ENCODE assay signal across 11 cellular contexts in the genomic region with DNA sequence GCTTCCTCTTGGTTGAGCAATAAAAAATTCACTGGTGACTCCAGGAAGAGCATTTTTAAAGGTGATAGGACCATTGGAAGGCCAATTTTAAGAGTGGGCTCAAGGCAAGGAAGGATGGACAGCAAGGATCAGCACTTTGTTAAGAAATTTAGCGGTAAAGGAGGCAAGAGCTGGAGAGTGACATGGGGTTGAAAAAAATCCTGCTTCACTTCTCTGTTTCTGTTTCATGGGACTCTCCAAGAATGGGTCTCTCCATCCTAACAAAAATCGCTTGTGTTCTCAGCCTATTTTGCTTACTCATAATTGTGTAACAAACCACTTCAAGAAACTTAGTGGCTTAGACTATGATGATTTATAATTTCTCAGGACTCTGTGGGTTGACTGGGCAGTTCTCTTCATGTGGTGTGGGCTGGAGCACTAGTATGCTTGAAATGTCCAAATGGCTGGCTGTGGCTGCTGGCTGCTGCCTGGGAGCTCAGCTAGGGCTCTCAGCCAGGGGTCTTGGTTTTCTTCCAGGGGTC. TPM values are rescaled to one million over a fixed set of nuclear protein-coding genes. Genes with fewer than 3 reads are reported as not detected.
DNase-seq lines count a peak whose midpoint lies in the region; FAIRE-seq and TF ChIP-seq lines count a peak whose summit lies in the region.
"Had no signal": no experiment of that assay in that cellular context is flagged by ENCODE, and none has a peak within 500 bp of the region (broad histone marks: within the 10 kb centered on the region; RNA-seq: fewer than 3 reads in every experiment).

No MANE protein-coding gene starts in this region.

- no peaks in the 10 kb centered on the region for H3K79me2 ChIP-seq in osteoblast (ENCODE audit: insufficient read depth, low read length)

- H3K9me3 ChIP-seq in osteoblast (ENCODE audit: low read depth, low read length) = no peaks in the 10 kb centered on the region
- H3K9me3 ChIP-seq: vagina had no signal

- peaks cover 3% of the 10 kb centered on the region for H3K27me3 ChIP-seq in osteoblast (ENCODE audit: insufficient read depth, low read length)
- H3K27me3 ChIP-seq: vagina had no signal

- H4K20me1 ChIP-seq in osteoblast (ENCODE audit: insufficient read depth, low read length) = no peaks in the 10 kb centered on the region

- no peak for TF ChIP-seq CTCF in osteoblast (IDR thresholded peaks at IDR 0.05; ENCODE audit: extremely low read depth, low read depth, low read length)

- no peak for TF ChIP-seq POLR2A in GM12892 (IDR thresholded peaks at IDR 0.05; ENCODE audit: low read depth, low read length)

- H3K36me3 ChIP-seq in osteoblast (ENCODE audit: insufficient read depth, low read length) = no peaks in the 10 kb centered on the region
- H3K36me3 ChIP-seq: vagina had no signal

- peak overlapping the region; percentile 10 for H3K27ac ChIP-seq in angular gyrus (ENCODE audit: low read depth, low read length)
- peak overlapping the region; percentile 9 for H3K27ac ChIP-seq in osteoblast (ENCODE audit: low read depth, low read length)
- H3K27ac ChIP-seq: vagina had no signal

- peak; percentile 66 for FAIRE-seq in GM12892 (lab: Jason Lieb, UNC)

- peaks cover 25% of the 10 kb centered on the region for H3K4me1 ChIP-seq in osteoblast (ENCODE audit: insufficient read depth, low read length)

- peak overlapping the region; percentile 39 for H3K4me2 ChIP-seq in osteoblast (ENCODE audit: insufficient read depth, low read length)

- no peak overlapping the region for H2AFZ ChIP-seq in osteoblast (ENCODE audit: low read length)

- DNase-seq in GM12892 (ENCODE audit: insufficient read length) (no peak), HS-5 (ENCODE audit: low read depth) (peak; percentile 19), osteoblast (ENCODE audit: insufficient read length, low spot score, missing footprints) (no peak), islet precursor cell (no peak), T1000 (lab: John Stamatoyannopoulos, UW) (no peak)
- DNase-seq in effector CD8-positive, alpha-beta T cell (lab: John Stamatoyannopoulos, UW) = no peak
- no peak for DNase-seq in activated naive CD4-positive, alpha-beta T cell treated with Interleukin-2 at 50 U/mL for 16 hours
- DNase-seq: natural killer cell, NCI-H526 had no signal

- no peak overlapping the region for H3K4me3 ChIP-seq in osteoblast (ENCODE audit: insufficient read depth, low read length)
- H3K4me3 ChIP-seq: vagina had no signal

RNA-seq across cellular contexts. Expression of gene ZNRF2, which starts 59.8 kb away (rescaled TPM):
- polyA plus RNA-seq in GM12892 (2012; ENCODE audit: missing spikeins) = 7.7 TPM
- 12.1 and 12.7 TPM in 2 replicates for total RNA-seq in osteoblast
